In the genomic region with DNA sequence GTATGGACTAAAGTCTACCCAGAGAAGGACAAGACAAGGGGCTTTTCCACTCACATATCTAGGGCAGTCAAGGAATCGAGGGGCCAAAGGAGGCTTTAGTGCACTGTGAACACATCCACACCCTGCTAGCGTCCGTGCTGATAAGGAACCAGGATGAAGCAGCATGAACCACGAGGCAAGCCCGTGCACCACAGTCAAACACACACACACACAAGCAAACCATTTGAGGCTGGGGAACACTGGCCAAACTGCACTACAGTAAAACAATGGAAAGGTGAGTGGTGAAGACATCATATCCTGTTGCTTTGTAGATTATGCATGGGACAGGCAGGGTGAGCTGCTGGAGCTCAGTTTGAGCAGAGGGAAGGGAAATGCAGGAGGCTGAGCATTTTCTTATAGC, we compare ENCODE assay signal across 21 cellular contexts.
DNase-seq lines count a peak whose midpoint lies in the region; ATAC-seq, FAIRE-seq and TF ChIP-seq lines count a peak whose summit lies in the region.
"Had no signal": no experiment of that assay in that cellular context is flagged by ENCODE, and none has a peak within 500 bp of the region (broad histone marks: within the 10 kb centered on the region; RNA-seq: fewer than 3 reads in every experiment).

No MANE protein-coding gene starts in this region.

- TF ChIP-seq CTCF in epithelial cell of esophagus (IDR thresholded peaks at IDR 0.05; ENCODE audit: insufficient read depth, low read depth, low read length, missing control alignments) (no peak), keratinocyte (optimal IDR thresholded peaks at IDR 0.05 in 1 of 3, IDR thresholded peaks at IDR 0.05 in 1 of 3, conservative IDR thresholded peaks at IDR 0.05 in 1 of 3; ENCODE audit: extremely low read depth in 1 of 3, insufficient read depth in 2 of 3, low read length in 3 of 3) (no peak), MCF 10A (IDR thresholded peaks at IDR 0.05; ENCODE audit: unreplicated experiment) (no peak)

- 28 to 48% (median 41%) methylated on average over 5 of the region's 5 CpGs for WGBS in small intestine, 3 donors

- H3K9me1 ChIP-seq in keratinocyte (ENCODE audit: control insufficient read depth, extremely low read depth, insufficient read depth, low read length): no peaks in the 10 kb centered on the region

- H3K27ac ChIP-seq in keratinocyte (ENCODE audit: control insufficient read depth, insufficient read depth, low read length) (no peak overlapping the region), small intestine (ENCODE audit: low read depth in 1 of 2, low read length in 1 of 2) (no peak overlapping the region)
- H3K27ac ChIP-seq: 22Rv1, brain microvascular endothelial cell, epithelial cell of prostate, neural progenitor cell, upper lobe of right lung had no signal

- H3K27me3 ChIP-seq in keratinocyte (ENCODE audit: control insufficient read depth, extremely low read depth, insufficient read depth, low read length) (no peaks in the 10 kb centered on the region), small intestine (ENCODE audit: control insufficient read depth in 2 of 2, insufficient read depth in 2 of 2, low read length in 2 of 2) (no peaks in the 10 kb centered on the region)
- H3K27me3 ChIP-seq: brain microvascular endothelial cell, neural progenitor cell, upper lobe of right lung had no signal

- no peak overlapping the region for H3K4me3 ChIP-seq in epithelial cell of esophagus (ENCODE audit: low read length)
- H3K4me3 ChIP-seq in keratinocyte (ENCODE audit: control insufficient read depth in 2 of 3, extremely low read depth in 1 of 3, insufficient read depth in 2 of 3, low read depth in 1 of 3, low read length in 3 of 3): no peak overlapping the region
- H3K4me3 ChIP-seq in small intestine (ENCODE audit: low read depth in 1 of 2, low read length in 2 of 2): no peak overlapping the region
- H3K4me3 ChIP-seq: neural progenitor cell, upper lobe of right lung had no signal

- H4K20me1 ChIP-seq in keratinocyte (ENCODE audit: control insufficient read depth, extremely low read depth, insufficient read depth, low read length): no peaks in the 10 kb centered on the region

- H3K4me2 ChIP-seq in keratinocyte (ENCODE audit: control insufficient read depth, extremely low read depth, insufficient read depth, low read depth, low read length): no peak overlapping the region
- H3K4me2 ChIP-seq: neural progenitor cell had no signal

- peaks cover 5% of the 10 kb centered on the region for H3K36me3 Mint-ChIP-seq in MCF 10A (ENCODE audit: insufficient read depth, unreplicated experiment)

- ATAC-seq in HG03280 (IDR thresholded peaks at IDR 0.05; ENCODE audit: unreplicated experiment): no peak
- ATAC-seq: activated CD4-positive, alpha-beta T cell treated with anti-CD3 and anti-CD28 coated beads for 36 hours; upper lobe of right lung had no signal

- H3K9me3 ChIP-seq in keratinocyte (ENCODE audit: control insufficient read depth, low read depth, low read length) (no peaks in the 10 kb centered on the region), small intestine (ENCODE audit: control insufficient read depth, low read depth) (no peaks in the 10 kb centered on the region)
- H3K9me3 ChIP-seq: upper lobe of right lung had no signal

- H2AFZ ChIP-seq in keratinocyte (ENCODE audit: control insufficient read depth, low read length): peak overlapping the region; percentile 23
- H2AFZ ChIP-seq: neural progenitor cell had no signal

- peak; percentile 30 for DNase-seq in activated CD8-positive, alpha-beta memory T cell treated with anti-CD3 and anti-CD28 coated beads for 24 hours
- no peak for DNase-seq in activated CD8-positive, alpha-beta memory T cell treated with anti-CD3 and anti-CD28 coated beads, Interleukin-2, amount 50 U/mL, for 4 hours
- DNase-seq in epithelial cell of esophagus (ENCODE audit: low read depth) (peak; percentile 50), keratinocyte (ENCODE audit: low read depth, low spot score) (no peak), small intestine (peak; percentile 7), NCI-H1694 (lab: John Stamatoyannopoulos, UW) (no peak), MCF 10A (ENCODE audit: unreplicated experiment) (no peak)
- DNase-seq: activated CD4-positive, alpha-beta T cell treated with anti-CD3 and anti-CD28 coated beads for 36 hours; brain microvascular endothelial cell; cortex of kidney; DMS79 treated with DMSO at 0.1 percent for 48 hours; foreskin melanocyte; H7; NCI-H1105 treated with DMSO at 0.1 percent for 48 hours; NCI-H524 treated with DMSO at 0.1 percent for 48 hours; stimulated activated CD4-positive, alpha-beta T cell treated with anti-CD3 and anti-CD28 coated beads, Interleukin-12 subunit alpha, Interleukin-12 subunit beta, amount 100 ng/mL, for 4 hours; upper lobe of right lung had no signal

- dilution Hi-C loops in keratinocyte (cut with MboI; ENCODE audit: extremely low pct_ligation_motif_present, low sequenced_read_pairs): no loop called here

- H3K36me3 ChIP-seq in keratinocyte (ENCODE audit: control insufficient read depth in 2 of 2, extremely low read depth in 1 of 2, insufficient read depth in 2 of 2, low read length in 2 of 2) (no peaks in the 10 kb centered on the region), small intestine (ENCODE audit: control insufficient read depth in 2 of 2, insufficient read depth in 2 of 2, low read length in 2 of 2) (peaks cover 2 to 6% of the 10 kb centered on the region in 2 donors)
- H3K36me3 ChIP-seq: brain microvascular endothelial cell, neural progenitor cell had no signal

- no peaks in the 10 kb centered on the region for H3K4me1 Mint-ChIP-seq in MCF 10A (ENCODE audit: insufficient read depth, unreplicated experiment)

- H3K4me1 ChIP-seq in keratinocyte (ENCODE audit: control insufficient read depth, extremely low read depth, insufficient read depth, low read length) (peaks cover 8% of the 10 kb centered on the region), small intestine (ENCODE audit: control insufficient read depth in 2 of 2, insufficient read depth in 1 of 2, low read depth in 1 of 2, low read length in 1 of 2) (no peaks in the 10 kb centered on the region)

- no peak for FAIRE-seq in keratinocyte (lab: Jason Lieb, UNC)
- FAIRE-seq in small intestine (lab: Jason Lieb, UNC): no peak

- H3K27ac Mint-ChIP-seq in MCF 10A (ENCODE audit: low read depth, unreplicated experiment): no peak overlapping the region
- H3K27ac Mint-ChIP-seq: activated CD4-positive, alpha-beta T cell treated with anti-CD3 and anti-CD28 coated beads for 36 hours; neural progenitor cell had no signal

- H3K9me3 Mint-ChIP-seq in MCF 10A (ENCODE audit: unreplicated experiment): no peaks in the 10 kb centered on the region
- H3K9me3 Mint-ChIP-seq: neural progenitor cell had no signal

- POLR2A ChIA-PET in MCF 10A (lab: Yijun Ruan, JAX): no interaction called here

- intact Hi-C loops in MCF 10A (cut with micrococcal nuclease): no loop called here

- CTCF ChIA-PET in MCF 10A (lab: Yijun Ruan, JAX): interaction anchor here (0.7 to 1.0 kb wide), 2 partner anchors 329 to 604 kb away, joined by 3 to 4 read pairs; partner anchors contain the start of gene IL6

- no peaks in the 10 kb centered on the region for H3K79me2 ChIP-seq in keratinocyte (ENCODE audit: control insufficient read depth, insufficient read depth, low read length)

- no peaks in the 10 kb centered on the region for H3K27me3 Mint-ChIP-seq in MCF 10A (ENCODE audit: insufficient read depth, unreplicated experiment)

- no TSS peak for BruUV-seq in MCF 10A (replicated peaks; lab: Mats Ljungman, UMichigan)

- H3K9ac ChIP-seq in keratinocyte (ENCODE audit: control insufficient read depth, extremely low read depth, insufficient read depth, low read length): no peak overlapping the region
- H3K9ac ChIP-seq: neural progenitor cell had no signal

- H3K4me3 Mint-ChIP-seq in MCF 10A (ENCODE audit: unreplicated experiment): no peak overlapping the region
- H3K4me3 Mint-ChIP-seq: activated CD4-positive, alpha-beta T cell treated with anti-CD3 and anti-CD28 coated beads for 36 hours; neural progenitor cell had no signal

Comparison
In these comparisons a context has a peak if more than half of its experiments do, and no peak if none do; other contexts are left out.
1. DNase-seq: peak in activated CD8-positive, alpha-beta memory T cell treated with anti-CD3 and anti-CD28 coated beads for 24 hours (single experiment), epithelial cell of esophagus (single experiment) and small intestine (single experiment); none in activated CD8-positive, alpha-beta memory T cell treated with anti-CD3 and anti-CD28 coated beads, Interleukin-2, amount 50 U/mL, for 4 hours (single experiment), keratinocyte (single experiment), NCI-H1694 (single experiment) and MCF 10A (single experiment).